In genomic region chr3:49171119-49171774, GRCh38 we compare ENCODE assay signal across 8 cellular contexts. TPM values are rescaled to one million over a fixed set of nuclear protein-coding genes. Genes with fewer than 3 reads are reported as not detected.
A peak's percentile ranks its signal among the peaks of the same experiment; 100 is the strongest.
DNase-seq lines count a peak whose midpoint lies in the region; ATAC-seq and TF ChIP-seq lines count a peak whose summit lies in the region.

Gene KLHDC8B (plus strand): TSS chr3:49171598. CDS start chr3:49172770, 1,172 bp downstream.

- ATAC-seq in HG03432 (IDR thresholded peaks at IDR 0.05; ENCODE audit: unreplicated experiment) (peak; percentile 56), mucosa of descending colon (peak; percentile 88), HG03159 (IDR thresholded peaks at IDR 0.05; ENCODE audit: unreplicated experiment) (no peak)

- no peaks in the 10 kb centered on the region for H3K9me3 ChIP-seq in OCI-LY1 (ENCODE audit: low read length)
- H3K9me3 ChIP-seq in mucosa of descending colon = no peaks in the 10 kb centered on the region

- H3K9me2 ChIP-seq in OCI-LY1 (ENCODE audit: low read depth, low read length) = no peaks in the 10 kb centered on the region

- H2AFZ ChIP-seq in OCI-LY1 (ENCODE audit: low read length) = no peak within 1 kb of the TSS

- no peaks in the 10 kb centered on the region for H3K79me2 ChIP-seq in OCI-LY1 (ENCODE audit: insufficient read depth, low read length)

- no peaks in the 10 kb centered on the region for H3F3A ChIP-seq in OCI-LY1 (ENCODE audit: insufficient read depth, low read length)

- TF ChIP-seq CTCF in GM10266 (IDR thresholded peaks at IDR 0.05; ENCODE audit: control insufficient read depth, insufficient read depth, low read depth, missing control alignments) = peak; percentile 90
- TF ChIP-seq CTCF in OCI-LY1 (IDR thresholded peaks at IDR 0.05; ENCODE audit: low read length) = peak; percentile 93
- TF ChIP-seq CTCF in mucosa of descending colon (IDR thresholded peaks at IDR 0.05) = peak; percentile 96

- peaks cover 18% of the 10 kb centered on the region for H3K4me1 ChIP-seq in OCI-LY1 (ENCODE audit: insufficient read depth, low read length, severe bottlenecking)
- H3K4me1 ChIP-seq in mucosa of descending colon (ENCODE audit: low read depth) = peaks cover 25% of the 10 kb centered on the region

- H4K20me1 ChIP-seq in OCI-LY1 (ENCODE audit: insufficient read depth, low read length) = no peaks in the 10 kb centered on the region

- H3K9ac ChIP-seq in OCI-LY1 (ENCODE audit: low read length) = peak within 1 kb of the TSS; percentile 67

- DNase-seq in GM10266 (ENCODE audit: extremely low spot score) (peak; percentile 93), activated T-cell treated with anti-CD3 and anti-CD28 coated beads for 48 hours (ENCODE audit: low read depth) (peak; percentile 83), epithelial cell of prostate (ENCODE audit: low read depth, low spot score) (no peak), mucosa of descending colon (peak; percentile 84 to 89 (median 89))
- peak; percentile 59 to 70 for DNase-seq in stimulated activated CD8-positive, alpha-beta memory T cell treated with anti-CD3 and anti-CD28 coated beads, Interleukin-2, amount 100 ng/mL, for 1 hour (ENCODE audit: low read depth in 2 of 2)

- H3K4me3 ChIP-seq in OCI-LY1 (ENCODE audit: low read depth, low read length, poor library complexity, severe bottlenecking) (peak within 1 kb of the TSS; percentile 66), mucosa of descending colon (peak within 1 kb of the TSS; percentile 48)

- H3K36me3 ChIP-seq in OCI-LY1 (ENCODE audit: insufficient read depth, low read length) = no peaks in the 10 kb centered on the region
- H3K36me3 ChIP-seq in mucosa of descending colon (ENCODE audit: low read depth) = no peaks in the 10 kb centered on the region

- H3K27ac ChIP-seq in OCI-LY1 (ENCODE audit: low read depth, low read length, poor library complexity, severe bottlenecking) (no peak within 1 kb of the TSS), epithelial cell of prostate (peak within 1 kb of the TSS; percentile 16)

- intact Hi-C loops in mucosa of descending colon (cut with DNase I, micrococcal nuclease) = no loop called here

- H3K4me2 ChIP-seq in OCI-LY1 (ENCODE audit: low read length) = peak within 1 kb of the TSS; percentile 96

- H3K27me3 ChIP-seq in OCI-LY1 (ENCODE audit: insufficient read depth, low read length) = no peaks in the 10 kb centered on the region

RNA-seq across cellular contexts. Expression of gene KLHDC8B, which starts in this region (rescaled TPM):
- 10 to 100 TPM in 1 of 3 donors, 1 to 10 TPM in 2; 6.3 to 68.4 (median 6.3) TPM for total RNA-seq in mucosa of descending colon
